In genomic region chr1:200558866-200559459, GRCh38 we compare ENCODE assay signal across 8 cellular contexts.
DNase-seq lines count a peak whose midpoint lies in the region; ATAC-seq and TF ChIP-seq lines count a peak whose summit lies in the region.

No MANE protein-coding gene starts in this region.

- WGBS in heart right ventricle, 2 donors = 50 to 68% methylated on average over 2 of the region's 2 CpGs

- H3K4me1 ChIP-seq in heart right ventricle = no peaks in the 10 kb centered on the region

- no peaks in the 10 kb centered on the region for H3K9me2 ChIP-seq in SU-DHL-6 (replicated peaks; ENCODE audit: insufficient read depth, low read length)

- no peak for ATAC-seq in heart right ventricle
- no peak for ATAC-seq in Right ventricle myocardium superior (ENCODE audit: poor library complexity)
- ATAC-seq in HG02970 (IDR thresholded peaks at IDR 0.05; ENCODE audit: low FRiP score, unreplicated experiment) = no peak
- ATAC-seq in HG02759 (IDR thresholded peaks at IDR 0.05; ENCODE audit: unreplicated experiment) = no peak

- H2AFZ ChIP-seq in SU-DHL-6 (ENCODE audit: low read depth, low read length, severe bottlenecking) = no peak overlapping the region

- TF ChIP-seq CTCF in heart right ventricle (IDR thresholded peaks at IDR 0.05) = peak; percentile 11 to 69 (median 55)
- peak; percentile 63 for TF ChIP-seq CTCF in SU-DHL-6 (IDR thresholded peaks at IDR 0.05; ENCODE audit: insufficient read depth, low read length, poor library complexity, severe bottlenecking)
- peak; percentile 85 for TF ChIP-seq CTCF in fibroblast of pulmonary artery (IDR thresholded peaks at IDR 0.05; ENCODE audit: low read length, missing control alignments)

- H3K27me3 ChIP-seq in heart right ventricle = no peaks in the 10 kb centered on the region
- H3K27me3 ChIP-seq in SU-DHL-6 (ENCODE audit: low read length) = no peaks in the 10 kb centered on the region

- no peak overlapping the region for H3K4me3 ChIP-seq in heart right ventricle
- no peak overlapping the region for H3K4me3 ChIP-seq in SU-DHL-6 (ENCODE audit: insufficient read depth, low read length, poor library complexity, severe bottlenecking)
- H3K4me3 ChIP-seq in fibroblast of pulmonary artery (replicated peaks; ENCODE audit: low read depth, low read length) = no peak overlapping the region

- H3K4me2 ChIP-seq in SU-DHL-6 (ENCODE audit: low read depth, low read length, poor library complexity, severe bottlenecking) = no peak overlapping the region

- H4K20me1 ChIP-seq in SU-DHL-6 (ENCODE audit: low read depth, low read length) = no peaks in the 10 kb centered on the region

- intact Hi-C loops in heart right ventricle (cut with DNase I) = loop anchor here in 3 of 10 donors (5.0 kb wide), 1 partner anchor 483 kb away; no protein-coding TSS in a partner anchor
- intact Hi-C loops in Right ventricle myocardium superior (cut with DNase I) = no loop called here

- no peak overlapping the region for H3K27ac ChIP-seq in heart right ventricle
- H3K27ac ChIP-seq in SU-DHL-6 (ENCODE audit: low read depth, low read length) = no peak overlapping the region

- no peaks in the 10 kb centered on the region for H3F3A ChIP-seq in SU-DHL-6 (ENCODE audit: insufficient read depth)

- no peaks in the 10 kb centered on the region for H3K79me2 ChIP-seq in SU-DHL-6 (ENCODE audit: insufficient read depth, low read length)

- H3K9ac ChIP-seq in SU-DHL-6 (ENCODE audit: low read length) = no peak overlapping the region

- DNase-seq in heart right ventricle (peak in 1 of 2 donors; percentile 5), Right ventricle myocardium superior (no peak), HuH-7 (ENCODE audit: low spot score) (peak; percentile 36), fibroblast of pulmonary artery (ENCODE audit: low read depth) (peak; percentile 84), pulmonary artery endothelial cell (ENCODE audit: low read depth, low spot score) (peak; percentile 27)

- H3K36me3 ChIP-seq in heart right ventricle (peaks cover 0 to 10% (median 0%) of the 10 kb centered on the region in 9 donors), SU-DHL-6 (ENCODE audit: low read length) (peaks cover 14% of the 10 kb centered on the region; the same call in 1 of the 2 replicates)

- no peaks in the 10 kb centered on the region for H3K9me3 ChIP-seq in heart right ventricle
- no peaks in the 10 kb centered on the region for H3K9me3 ChIP-seq in SU-DHL-6 (ENCODE audit: insufficient read depth, low read length)
